ENCODE assay signal across 26 cellular contexts in genomic region chr17:29483503-29483902, GRCh38.
DNase-seq lines count a peak whose midpoint lies in the region; ATAC-seq, FAIRE-seq and TF ChIP-seq lines count a peak whose summit lies in the region.
"Had no signal": no experiment of that assay in that cellular context is flagged by ENCODE, and none has a peak within 500 bp of the region (broad histone marks: within the 10 kb centered on the region; RNA-seq: fewer than 3 reads in every experiment).

No MANE protein-coding gene starts in this region.

- DNase-seq in A549 (ENCODE audit: low read depth in 1 of 2, low spot score in 1 of 2) (no peak), H4 (ENCODE audit: low spot score) (peak; percentile 6), adipocyte (ENCODE audit: low read depth) (peak; percentile 45), nephron progenitor cell (no peak), sigmoid colon (no peak), WERI-Rb-1 (no peak)
- DNase-seq: AML-193; C1 segment of cervical spinal cord; Calu3; CD8-positive, alpha-beta T cell; EL; KG1; NCI-H1105; NCI-H146; NCI-H2029 treated with DMSO at 0.1 percent for 48 hours; NCI-H226; NCI-H524 treated with DMSO at 0.1 percent for 48 hours; NCI-H82; OCI-M1; SJCRH30; T-cell had no signal

- 85% methylated on average over 1 of the region's 1 CpG for WGBS in A549 (ENCODE audit: missing lambda C conversion rate)
- 88 to 90% methylated on average over 1 of the region's 1 CpG for WGBS in sigmoid colon, 2 donors

- TF ChIP-seq EP300 in A549 (IDR thresholded peaks at IDR 0.05) (no peak), sigmoid colon (IDR thresholded peaks at IDR 0.05) (no peak)

- CTCF ChIA-PET in A549 (lab: Yijun Ruan, JAX), result interaction anchor here (0.8 kb wide), 2 partner anchors 114 to 264 kb away, joined by 3 read pairs; no protein-coding TSS in a partner anchor

- no peak overlapping the region for H3K27ac ChIP-seq in A549
- no peak overlapping the region for H3K27ac ChIP-seq in sigmoid colon
- no peak overlapping the region for H3K27ac ChIP-seq in WERI-Rb-1
- H3K27ac ChIP-seq: HL-60, SJCRH30 had no signal

- FAIRE-seq in A549 (lab: Jason Lieb, UNC), result peak; percentile 32
- FAIRE-seq: H1, HepG2, RCC 7860 had no signal

- TF ChIP-seq POLR2A in A549 (IDR thresholded peaks at IDR 0.05; ENCODE audit: low read length) (no peak), sigmoid colon (IDR thresholded peaks at IDR 0.05) (no peak)

- H3K4me2 ChIP-seq in A549, result no peak overlapping the region

- H3K4me3 ChIP-seq in A549 (no peak overlapping the region), adipocyte (ENCODE audit: low read length) (no peak overlapping the region), sigmoid colon (no peak overlapping the region), WERI-Rb-1 (ENCODE audit: low read depth, low read length) (no peak overlapping the region)
- H3K4me3 ChIP-seq: SJCRH30 had no signal

- POLR2A ChIA-PET in A549 (lab: Yijun Ruan, JAX), result no interaction called here

- no peak for TF ChIP-seq RAD21 in A549 (conservative IDR thresholded peaks at IDR 0.05 in 1 of 2, IDR thresholded peaks at IDR 0.05 in 1 of 2)

- H3K4me1 ChIP-seq in A549, result peaks cover 9% of the 10 kb centered on the region; the same call in 1 of the 3 replicates
- H3K4me1 ChIP-seq in adipocyte (ENCODE audit: control insufficient read depth, insufficient read depth, low read length), result peaks cover 19% of the 10 kb centered on the region
- H3K4me1 ChIP-seq in sigmoid colon, result no peaks in the 10 kb centered on the region
- H3K4me1 ChIP-seq: SJCRH30 had no signal

- peaks cover 63% of the 10 kb centered on the region for H3K36me3 ChIP-seq in adipocyte (ENCODE audit: control insufficient read depth, insufficient read depth, low read length, severe bottlenecking)
- peaks cover 0 to 58% (median 5%) of the 10 kb centered on the region in 4 donors for H3K36me3 ChIP-seq in sigmoid colon
- H3K36me3 ChIP-seq in WERI-Rb-1, result peaks cover 45% of the 10 kb centered on the region

- no peaks in the 10 kb centered on the region for H3K27me3 ChIP-seq in adipocyte (replicated peaks; ENCODE audit: control insufficient read depth, insufficient read depth, low read length)
- no peaks in the 10 kb centered on the region for H3K27me3 ChIP-seq in sigmoid colon
- no peaks in the 10 kb centered on the region for H3K27me3 ChIP-seq in WERI-Rb-1 (ENCODE audit: insufficient read depth, low read depth, severe bottlenecking)
- H3K27me3 ChIP-seq: SJCRH30 had no signal

- peak overlapping the region; percentile 36 for H3K9ac ChIP-seq in adipocyte (ENCODE audit: low read length)

- no peak for ATAC-seq in A549
- no peak for ATAC-seq in HG03097 (IDR thresholded peaks at IDR 0.05; ENCODE audit: low FRiP score, unreplicated experiment)
- ATAC-seq: CD8-positive, alpha-beta T cell; HepG2; T-cell had no signal

- H3K27ac Mint-ChIP-seq in nephron progenitor cell, result peak overlapping the region; percentile 72
- H3K27ac Mint-ChIP-seq: CD8-positive, alpha-beta T cell; T-cell had no signal

- no peaks in the 10 kb centered on the region for H3K9me3 Mint-ChIP-seq in nephron progenitor cell
- H3K9me3 Mint-ChIP-seq: CD8-positive, alpha-beta T cell; T-cell had no signal

- peaks cover 63% of the 10 kb centered on the region for H3K36me3 Mint-ChIP-seq in nephron progenitor cell (ENCODE audit: low read depth)

- intact Hi-C loops in sigmoid colon (cut with DNase I), result no loop called here

- no peak overlapping the region for H3K4me3 Mint-ChIP-seq in nephron progenitor cell
- H3K4me3 Mint-ChIP-seq: CD8-positive, alpha-beta T cell; T-cell had no signal

- H3K27me3 Mint-ChIP-seq in nephron progenitor cell (ENCODE audit: low read depth, poor library complexity), result peaks cover 5% of the 10 kb centered on the region
- H3K27me3 Mint-ChIP-seq: T-cell had no signal

- no peaks in the 10 kb centered on the region for H3K4me1 Mint-ChIP-seq in nephron progenitor cell
- H3K4me1 Mint-ChIP-seq: T-cell had no signal

- H3K9me3 ChIP-seq in A549 (no peaks in the 10 kb centered on the region), adipocyte (ENCODE audit: control insufficient read depth, low read length) (no peaks in the 10 kb centered on the region), sigmoid colon (no peaks in the 10 kb centered on the region), WERI-Rb-1 (ENCODE audit: severe bottlenecking) (no peaks in the 10 kb centered on the region)
- H3K9me3 ChIP-seq: SJCRH30 had no signal

- no peak for TF ChIP-seq CTCF in A549 (IDR thresholded peaks at IDR 0.05)
- no peak for TF ChIP-seq CTCF in nephron progenitor cell (IDR thresholded peaks at IDR 0.05)
- TF ChIP-seq CTCF in sigmoid colon (IDR thresholded peaks at IDR 0.05), result no peak
- TF ChIP-seq CTCF in WERI-Rb-1 (IDR thresholded peaks at IDR 0.05; ENCODE audit: low read depth, low read length), result no peak

TF ChIP-seq in A549, 52 proteins besides CTCF, POLR2A, EP300 and RAD21:
- TF ChIP-seq NR3C1 (IDR thresholded peaks at IDR 0.05) (no peak), HMGXB4 (CRISPR knock-in tag; IDR thresholded peaks at IDR 0.05; ENCODE audit: borderline replicate concordance) (no peak), NPAS2 (CRISPR knock-in tag; IDR thresholded peaks at IDR 0.05; ENCODE audit: borderline replicate concordance) (no peak), ATOH8 (CRISPR knock-in tag; IDR thresholded peaks at IDR 0.05; ENCODE audit: low read depth) (no peak), MAX (IDR thresholded peaks at IDR 0.05) (no peak), CHD2 (IDR thresholded peaks at IDR 0.05; ENCODE audit: low read length, partially characterized antibody) (no peak), RCOR1 (IDR thresholded peaks at IDR 0.05; ENCODE audit: low read depth, low read length) (no peak)

Comparison
In these comparisons a context has a peak if more than half of its experiments do, and no peak if none do; other contexts are left out.
1. DNase-seq: peak in H4 (single experiment) and adipocyte (single experiment); none in A549 (0 of 2), nephron progenitor cell (single experiment), sigmoid colon (single experiment) and WERI-Rb-1 (single experiment).